1 cellular context compared by ENCODE assay signal in the genomic region with DNA sequence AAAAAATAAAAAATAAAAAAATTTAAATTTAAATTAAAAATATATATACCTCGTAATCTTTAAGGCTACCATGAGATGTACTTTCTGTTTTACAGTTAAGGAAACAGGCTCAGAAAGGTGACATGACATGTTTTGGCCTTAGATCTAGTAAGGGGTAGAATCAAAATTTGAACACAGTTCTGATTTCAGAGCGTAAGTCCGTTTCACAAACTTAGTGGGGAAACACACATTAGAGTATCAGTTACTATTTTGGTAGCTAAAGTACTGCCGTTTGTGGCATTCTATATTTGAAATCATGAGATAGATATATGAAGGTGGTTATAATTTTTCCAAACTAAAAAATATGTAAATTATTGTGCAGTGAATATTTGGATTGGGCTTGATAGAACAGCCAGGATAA.
TF ChIP-seq lines count a peak whose summit lies in the region.

No MANE protein-coding gene starts in this region.

TF ChIP-seq in GM12878, 131 proteins besides CTCF, POLR2A, EP300 and RAD21 (continued from another document):
- TF ChIP-seq, protein P1, sequence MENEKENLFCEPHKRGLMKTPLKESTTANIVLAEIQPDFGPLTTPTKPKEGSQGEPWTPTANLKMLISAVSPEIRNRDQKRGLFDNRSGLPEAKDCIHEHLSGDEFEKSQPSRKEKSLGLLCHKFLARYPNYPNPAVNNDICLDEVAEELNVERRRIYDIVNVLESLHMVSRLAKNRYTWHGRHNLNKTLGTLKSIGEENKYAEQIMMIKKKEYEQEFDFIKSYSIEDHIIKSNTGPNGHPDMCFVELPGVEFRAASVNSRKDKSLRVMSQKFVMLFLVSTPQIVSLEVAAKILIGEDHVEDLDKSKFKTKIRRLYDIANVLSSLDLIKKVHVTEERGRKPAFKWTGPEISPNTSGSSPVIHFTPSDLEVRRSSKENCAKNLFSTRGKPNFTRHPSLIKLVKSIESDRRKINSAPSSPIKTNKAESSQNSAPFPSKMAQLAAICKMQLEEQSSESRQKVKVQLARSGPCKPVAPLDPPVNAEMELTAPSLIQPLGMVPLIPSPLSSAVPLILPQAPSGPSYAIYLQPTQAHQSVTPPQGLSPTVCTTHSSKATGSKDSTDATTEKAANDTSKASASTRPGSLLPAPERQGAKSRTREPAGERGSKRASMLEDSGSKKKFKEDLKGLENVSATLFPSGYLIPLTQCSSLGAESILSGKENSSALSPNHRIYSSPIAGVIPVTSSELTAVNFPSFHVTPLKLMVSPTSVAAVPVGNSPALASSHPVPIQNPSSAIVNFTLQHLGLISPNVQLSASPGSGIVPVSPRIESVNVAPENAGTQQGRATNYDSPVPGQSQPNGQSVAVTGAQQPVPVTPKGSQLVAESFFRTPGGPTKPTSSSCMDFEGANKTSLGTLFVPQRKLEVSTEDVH (IDR thresholded peaks at IDR 0.05; ENCODE audit: low read depth, partially characterized antibody), result no peak
- TF ChIP-seq ZNF274 (IDR thresholded peaks at IDR 0.05; ENCODE audit: insufficient read depth, insufficient read length) (no peak), MYB (IDR thresholded peaks at IDR 0.05; ENCODE audit: borderline replicate concordance, low read depth, low read length) (no peak), RBBP5 (conservative IDR thresholded peaks at IDR 0.05) (no peak), ATF7 (IDR thresholded peaks at IDR 0.05; ENCODE audit: low read depth) (no peak), ZBTB11 (CRISPR knock-in tag; IDR thresholded peaks at IDR 0.05) (no peak), IKZF1 (conservative IDR thresholded peaks at IDR 0.05) (no peak), BMI1 (IDR thresholded peaks at IDR 0.05; ENCODE audit: borderline replicate concordance) (no peak), JUNB (IDR thresholded peaks at IDR 0.05) (peak; percentile 36), TCF12 (IDR thresholded peaks at IDR 0.05; ENCODE audit: low read depth, low read length) (no peak), RELB (IDR thresholded peaks at IDR 0.05; ENCODE audit: low read depth) (no peak), ZNF24 (IDR thresholded peaks at IDR 0.05) (no peak), MEF2B (IDR thresholded peaks at IDR 0.05; ENCODE audit: partially characterized antibody, poor library complexity, severe bottlenecking) (peak; percentile 69), CBX5 (IDR thresholded peaks at IDR 0.05; ENCODE audit: low read depth) (no peak), NR2C2 (IDR thresholded peaks at IDR 0.05; ENCODE audit: borderline replicate concordance, control insufficient read depth, insufficient read length, low read depth) (no peak), ESRRA (IDR thresholded peaks at IDR 0.05; ENCODE audit: low read length) (no peak), SUZ12 (IDR thresholded peaks at IDR 0.05; ENCODE audit: unreplicated experiment) (no peak), RELA (IDR thresholded peaks at IDR 0.05; ENCODE audit: borderline replicate concordance, partially characterized antibody) (no peak), MYC (IDR thresholded peaks at IDR 0.05; ENCODE audit: insufficient read depth, insufficient read length, insufficient replicate concordance, low read length, severe bottlenecking) (no peak), POU2F2 (IDR thresholded peaks at IDR 0.05; ENCODE audit: borderline replicate concordance, low read depth, low read length) (no peak), ZNF384 (IDR thresholded peaks at IDR 0.05; ENCODE audit: borderline replicate concordance, low read depth, low read length) (no peak), TAF1 (IDR thresholded peaks at IDR 0.05; ENCODE audit: borderline replicate concordance, low read depth, low read length) (no peak), ZBED1 (IDR thresholded peaks at IDR 0.05; ENCODE audit: borderline replicate concordance) (no peak), FOS (IDR thresholded peaks at IDR 0.05; ENCODE audit: borderline replicate concordance, extremely low read depth, insufficient read length) (no peak), STAT1 (conservative IDR thresholded peaks at IDR 0.05) (no peak), BCL11A (IDR thresholded peaks at IDR 0.05; ENCODE audit: low read depth, low read length) (no peak), RUNX3 (IDR thresholded peaks at IDR 0.05; ENCODE audit: low read length) (peak; percentile 64; the same call in 1 of the 2 replicates)
- TF ChIP-seq, protein P2, sequence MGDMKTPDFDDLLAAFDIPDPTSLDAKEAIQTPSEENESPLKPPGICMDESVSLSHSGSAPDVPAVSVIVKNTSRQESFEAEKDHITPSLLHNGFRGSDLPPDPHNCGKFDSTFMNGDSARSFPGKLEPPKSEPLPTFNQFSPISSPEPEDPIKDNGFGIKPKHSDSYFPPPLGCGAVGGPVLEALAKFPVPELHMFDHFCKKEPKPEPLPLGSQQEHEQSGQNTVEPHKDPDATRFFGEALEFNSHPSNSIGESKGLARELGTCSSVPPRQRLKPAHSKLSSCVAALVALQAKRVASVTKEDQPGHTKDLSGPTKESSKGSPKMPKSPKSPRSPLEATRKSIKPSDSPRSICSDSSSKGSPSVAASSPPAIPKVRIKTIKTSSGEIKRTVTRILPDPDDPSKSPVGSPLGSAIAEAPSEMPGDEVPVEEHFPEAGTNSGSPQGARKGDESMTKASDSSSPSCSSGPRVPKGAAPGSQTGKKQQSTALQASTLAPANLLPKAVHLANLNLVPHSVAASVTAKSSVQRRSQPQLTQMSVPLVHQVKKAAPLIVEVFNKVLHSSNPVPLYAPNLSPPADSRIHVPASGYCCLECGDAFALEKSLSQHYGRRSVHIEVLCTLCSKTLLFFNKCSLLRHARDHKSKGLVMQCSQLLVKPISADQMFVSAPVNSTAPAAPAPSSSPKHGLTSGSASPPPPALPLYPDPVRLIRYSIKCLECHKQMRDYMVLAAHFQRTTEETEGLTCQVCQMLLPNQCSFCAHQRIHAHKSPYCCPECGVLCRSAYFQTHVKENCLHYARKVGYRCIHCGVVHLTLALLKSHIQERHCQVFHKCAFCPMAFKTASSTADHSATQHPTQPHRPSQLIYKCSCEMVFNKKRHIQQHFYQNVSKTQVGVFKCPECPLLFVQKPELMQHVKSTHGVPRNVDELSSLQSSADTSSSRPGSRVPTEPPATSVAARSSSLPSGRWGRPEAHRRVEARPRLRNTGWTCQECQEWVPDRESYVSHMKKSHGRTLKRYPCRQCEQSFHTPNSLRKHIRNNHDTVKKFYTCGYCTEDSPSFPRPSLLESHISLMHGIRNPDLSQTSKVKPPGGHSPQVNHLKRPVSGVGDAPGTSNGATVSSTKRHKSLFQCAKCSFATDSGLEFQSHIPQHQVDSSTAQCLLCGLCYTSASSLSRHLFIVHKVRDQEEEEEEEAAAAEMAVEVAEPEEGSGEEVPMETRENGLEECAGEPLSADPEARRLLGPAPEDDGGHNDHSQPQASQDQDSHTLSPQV (IDR thresholded peaks at IDR 0.05), result no peak
- TF ChIP-seq, protein P3, sequence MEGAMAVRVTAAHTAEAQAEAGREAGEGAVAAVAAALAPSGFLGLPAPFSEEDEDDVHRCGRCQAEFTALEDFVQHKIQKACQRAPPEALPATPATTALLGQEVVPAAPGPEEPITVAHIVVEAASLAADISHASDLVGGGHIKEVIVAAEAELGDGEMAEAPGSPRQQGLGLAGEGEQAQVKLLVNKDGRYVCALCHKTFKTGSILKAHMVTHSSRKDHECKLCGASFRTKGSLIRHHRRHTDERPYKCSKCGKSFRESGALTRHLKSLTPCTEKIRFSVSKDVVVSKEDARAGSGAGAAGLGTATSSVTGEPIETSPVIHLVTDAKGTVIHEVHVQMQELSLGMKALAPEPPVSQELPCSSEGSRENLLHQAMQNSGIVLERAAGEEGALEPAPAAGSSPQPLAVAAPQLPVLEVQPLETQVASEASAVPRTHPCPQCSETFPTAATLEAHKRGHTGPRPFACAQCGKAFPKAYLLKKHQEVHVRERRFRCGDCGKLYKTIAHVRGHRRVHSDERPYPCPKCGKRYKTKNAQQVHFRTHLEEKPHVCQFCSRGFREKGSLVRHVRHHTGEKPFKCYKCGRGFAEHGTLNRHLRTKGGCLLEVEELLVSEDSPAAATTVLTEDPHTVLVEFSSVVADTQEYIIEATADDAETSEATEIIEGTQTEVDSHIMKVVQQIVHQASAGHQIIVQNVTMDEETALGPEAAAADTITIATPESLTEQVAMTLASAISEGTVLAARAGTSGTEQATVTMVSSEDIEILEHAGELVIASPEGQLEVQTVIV (IDR thresholded peaks at IDR 0.05; ENCODE audit: borderline replicate concordance, partially characterized antibody), result no peak
- TF ChIP-seq, protein P4, sequence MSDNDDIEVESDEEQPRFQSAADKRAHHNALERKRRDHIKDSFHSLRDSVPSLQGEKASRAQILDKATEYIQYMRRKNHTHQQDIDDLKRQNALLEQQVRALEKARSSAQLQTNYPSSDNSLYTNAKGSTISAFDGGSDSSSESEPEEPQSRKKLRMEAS (IDR thresholded peaks at IDR 0.05; ENCODE audit: low read depth, low read length), result no peak
